In the genomic region with DNA sequence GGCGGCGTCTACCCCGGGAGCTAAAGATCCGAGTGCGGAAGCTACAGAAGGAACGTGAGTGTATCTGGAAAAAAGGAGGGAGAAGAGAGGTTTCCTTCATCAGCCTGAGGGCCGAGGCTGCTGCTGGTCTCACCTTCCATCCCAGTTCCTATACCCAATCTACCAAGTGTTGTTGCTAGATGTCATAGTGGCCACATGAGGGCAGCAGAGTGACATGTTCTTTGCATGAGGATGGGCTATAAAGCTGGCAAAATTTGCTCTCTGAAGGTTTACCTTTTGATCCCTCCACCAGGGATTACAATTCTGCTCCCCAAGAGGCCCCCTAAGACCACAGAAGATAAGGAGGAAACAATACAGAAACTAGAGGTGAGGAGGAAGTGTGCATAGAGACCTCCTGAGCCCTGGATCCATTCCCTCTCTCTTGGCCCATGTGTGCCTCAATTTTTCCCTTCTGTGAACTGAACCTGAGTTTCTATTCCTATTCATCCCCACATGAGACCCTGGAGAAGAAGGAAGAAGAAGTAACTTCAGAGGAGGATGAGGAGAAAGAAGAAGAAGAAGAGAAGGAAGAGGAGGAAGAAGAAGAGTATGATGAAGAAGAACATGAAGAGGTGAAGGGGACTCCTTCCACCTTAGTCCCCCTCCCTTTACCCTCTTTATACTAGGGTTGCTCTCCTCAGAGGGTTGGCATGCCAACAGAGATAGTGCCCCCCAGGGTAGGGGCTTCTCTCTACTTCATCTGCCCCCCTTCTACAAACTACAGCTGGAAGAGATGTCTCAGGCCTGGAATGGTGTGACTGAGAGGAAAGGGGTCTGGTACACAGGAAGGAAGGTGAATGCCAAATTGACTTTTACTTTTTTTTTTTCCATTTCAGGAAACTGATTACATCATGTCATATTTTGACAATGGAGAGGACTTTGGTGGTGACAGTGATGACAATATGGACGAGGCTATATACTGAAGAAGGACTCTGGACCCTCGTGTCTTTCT, we compare ENCODE assay signal across 8 cellular contexts. TPM values are rescaled to one million over a fixed set of nuclear protein-coding genes. Genes with fewer than 3 reads are reported as not detected.
DNase-seq lines count a peak whose midpoint lies in the region; ATAC-seq and TF ChIP-seq lines count a peak whose summit lies in the region.

No MANE protein-coding gene starts in this region.

- H4K8ac ChIP-seq in IMR-90 (ENCODE audit: low read depth in 2 of 2, low read length in 2 of 2): peak overlapping the region; percentile 88 to 100

- H2AK5ac ChIP-seq in IMR-90 (ENCODE audit: low read depth, low read length): peak overlapping the region; percentile 56

- peak overlapping the region; percentile 100 for H3K4ac ChIP-seq in IMR-90 (ENCODE audit: low read depth, low read length)

- no peak for TF ChIP-seq POLR2A in IMR-90 (IDR thresholded peaks at IDR 0.05; ENCODE audit: low read depth, low read length)
- TF ChIP-seq POLR2A in erythroblast (IDR thresholded peaks at IDR 0.05; ENCODE audit: low read length): peak; percentile 14
- TF ChIP-seq POLR2A in stomach (IDR thresholded peaks at IDR 0.05): no peak

- peak overlapping the region; percentile 92 for H3K18ac ChIP-seq in IMR-90 (ENCODE audit: low read depth, low read length)

- H3K36me3 ChIP-seq in IMR-90 (ENCODE audit: control insufficient read depth, insufficient read depth, low read length): no peaks in the 10 kb centered on the region
- peaks cover 5% of the 10 kb centered on the region; the same call in 1 of the 2 replicates for H3K36me3 ChIP-seq in OCI-LY1 (ENCODE audit: insufficient read depth, low read length)
- no peaks in the 10 kb centered on the region for H3K36me3 ChIP-seq in mucosa of rectum (ENCODE audit: control insufficient read depth in 2 of 2, insufficient read depth in 2 of 2, low read length in 2 of 2)
- H3K36me3 ChIP-seq in stomach: peaks cover 0 to 14% (median 4%) of the 10 kb centered on the region in 4 donors

- no CpG with 5 or more reads among the region's 9 CpGs for WGBS in IMR-90 (ENCODE audit: extremely low coverage in 2 of 2, insufficient read length in 1 of 2), 2 experiments
- 15 to 24% (median 18%) methylated on average over 9 of the region's 9 CpGs for WGBS in stomach, 5 donors

- dilution Hi-C loops in IMR-90 (cut with HindIII; ENCODE audit: low sequenced_read_pairs, unreplicated experiment): no loop called here

- peak overlapping the region; percentile 98 for H2AK9ac ChIP-seq in IMR-90 (replicated peaks; ENCODE audit: low read depth, low read length, poor library complexity)

- no peaks in the 10 kb centered on the region for H4K20me1 ChIP-seq in IMR-90 (ENCODE audit: insufficient read depth, low read length)
- H4K20me1 ChIP-seq in OCI-LY1 (ENCODE audit: insufficient read depth, low read length): no peaks in the 10 kb centered on the region

- no peak for TF ChIP-seq EP300 in stomach (IDR thresholded peaks at IDR 0.05)

- H3K9me3 ChIP-seq in IMR-90 (ENCODE audit: control insufficient read depth, insufficient read depth, low read length) (no peaks in the 10 kb centered on the region), OCI-LY1 (ENCODE audit: low read length) (no peaks in the 10 kb centered on the region), mucosa of rectum (ENCODE audit: control insufficient read depth in 2 of 2, low read length in 2 of 2) (no peaks in the 10 kb centered on the region), stomach (no peaks in the 10 kb centered on the region)

- peak overlapping the region; percentile 98 for H2BK120ac ChIP-seq in IMR-90 (ENCODE audit: low read depth, low read length)

- H4K91ac ChIP-seq in IMR-90 (ENCODE audit: insufficient read depth, low read depth, low read length): peak overlapping the region; percentile 100

- no peaks in the 10 kb centered on the region for H3K79me2 ChIP-seq in OCI-LY1 (ENCODE audit: insufficient read depth, low read length)

- peaks cover 14% of the 10 kb centered on the region for H3K4me1 ChIP-seq in IMR-90 (ENCODE audit: control insufficient read depth, insufficient read depth, low read length)
- peaks cover 43% of the 10 kb centered on the region for H3K4me1 ChIP-seq in OCI-LY1 (ENCODE audit: insufficient read depth, low read length, severe bottlenecking)
- peaks cover 46 to 47% of the 10 kb centered on the region in 2 donors for H3K4me1 ChIP-seq in mucosa of rectum (ENCODE audit: control insufficient read depth in 2 of 2, insufficient read depth in 2 of 2, low read length in 2 of 2)
- H3K4me1 ChIP-seq in stomach: peaks cover 45 to 60% (median 57%) of the 10 kb centered on the region in 4 donors

- peak; percentile 36 for ATAC-seq in IMR-90 (ENCODE audit: low read depth)
- ATAC-seq in HG03175 (IDR thresholded peaks at IDR 0.05; ENCODE audit: unreplicated experiment): no peak

- CTCF ChIA-PET in IMR-90 (lab: Yijun Ruan, JAX): interaction anchor here (0.6 to 3.4 kb wide), 10 partner anchors 9 to 204 kb away, joined by 3 to 29 read pairs (median 3); partner anchors contain the start of genes ANKRD34A and POLR3GL

- peak overlapping the region; percentile 100 for H3K14ac ChIP-seq in IMR-90 (replicated peaks; ENCODE audit: low read depth, low read length)

- H3K56ac ChIP-seq in IMR-90 (ENCODE audit: extremely low read depth, insufficient read depth, low read length): peak overlapping the region; percentile 99

- H3K79me1 ChIP-seq in IMR-90 (ENCODE audit: low read depth in 1 of 2, low read length in 2 of 2): peaks cover 0 to 12% of the 10 kb centered on the region in 2 experiments; a peak in 3 of 4 replicates

- TSS peak; percentile 99 for BruUV-seq in IMR-90 (replicated peaks; lab: Mats Ljungman, UMichigan)

- H2BK15ac ChIP-seq in IMR-90 (ENCODE audit: low read depth, low read length): peak overlapping the region; percentile 97; the same call in 2 of the 3 replicates

- H3K9me1 ChIP-seq in IMR-90 (ENCODE audit: insufficient read depth, low read length): peaks cover 10% of the 10 kb centered on the region

- H2AFZ ChIP-seq in IMR-90 (replicated peaks; ENCODE audit: low read length, poor library complexity) (peak overlapping the region; percentile 88), OCI-LY1 (ENCODE audit: low read length) (no peak overlapping the region)

- DNase-seq in DMS79 (lab: John Stamatoyannopoulos, UW) (peak; percentile 71), IMR-90 (peak; percentile 85), activated T-cell treated with anti-CD3 and anti-CD28 coated beads for 1 hour (ENCODE audit: low read depth) (peak; percentile 53), erythroblast (lab: John Stamatoyannopoulos, UW) (peak; percentile 87 to 93), stomach (peak; percentile 88)

- H3K23ac ChIP-seq in IMR-90 (ENCODE audit: low read depth, low read length): peak overlapping the region; percentile 100

- no peaks in the 10 kb centered on the region for H3F3A ChIP-seq in OCI-LY1 (ENCODE audit: insufficient read depth, low read length)

- H3K27ac ChIP-seq in IMR-90 (ENCODE audit: insufficient read depth, low read length) (peak overlapping the region; percentile 87), OCI-LY1 (ENCODE audit: low read depth, low read length, poor library complexity, severe bottlenecking) (peak overlapping the region; percentile 96), mucosa of rectum (ENCODE audit: low read depth in 2 of 2, low read length in 2 of 2) (peak overlapping the region; percentile 97 to 99), stomach (peak overlapping the region; percentile 85 to 100 (median 96))

- in situ Hi-C loops in IMR-90 (cut with MboI; ENCODE audit: low sequenced_read_pairs): no loop called here

- peak overlapping the region; percentile 99 for H2BK5ac ChIP-seq in IMR-90 (ENCODE audit: low read depth, low read length, poor library complexity, severe bottlenecking)

- H3K9ac ChIP-seq in IMR-90 (ENCODE audit: low read depth, low read length): peak overlapping the region; percentile 86
- H3K9ac ChIP-seq in OCI-LY1 (ENCODE audit: low read length): peak overlapping the region; percentile 58; the same call in 1 of the 2 replicates
- H3K9ac ChIP-seq in mucosa of rectum (ENCODE audit: low read depth in 1 of 2, low read length in 2 of 2): peak overlapping the region; percentile 84 to 86

- H3K27me3 ChIP-seq in IMR-90 (ENCODE audit: control insufficient read depth, insufficient read depth, low read length): no peaks in the 10 kb centered on the region
- no peaks in the 10 kb centered on the region for H3K27me3 ChIP-seq in OCI-LY1 (ENCODE audit: insufficient read depth, low read length)
- H3K27me3 ChIP-seq in mucosa of rectum (ENCODE audit: control insufficient read depth in 2 of 2, insufficient read depth in 2 of 2, low read length in 2 of 2): no peaks in the 10 kb centered on the region
- H3K27me3 ChIP-seq in stomach: no peaks in the 10 kb centered on the region

- POLR2A ChIA-PET in IMR-90 (lab: Charles Lee; ENCODE audit: unreplicated experiment): interaction anchor here (2.0 to 2.4 kb wide), 2 partner anchors 13 to 16 kb away, joined by 6 to 11 read pairs; no protein-coding TSS in a partner anchor

- H2BK20ac ChIP-seq in IMR-90 (ENCODE audit: low read depth, low read length): peak overlapping the region; percentile 93

- TF ChIP-seq CTCF in IMR-90 (conservative IDR thresholded peaks at IDR 0.05; ENCODE audit: low read depth, low read length) (peak; percentile 95), OCI-LY1 (IDR thresholded peaks at IDR 0.05; ENCODE audit: low read length) (peak; percentile 84), stomach (IDR thresholded peaks at IDR 0.05) (peak in 6 of 7 experiments; percentile 11 to 94 (median 86))

- peak; percentile 93 for TF ChIP-seq RAD21 in IMR-90 (IDR thresholded peaks at IDR 0.05; ENCODE audit: low read length)

- H4K5ac ChIP-seq in IMR-90 (ENCODE audit: low read depth, low read length): peak overlapping the region; percentile 93

- no peak overlapping the region for H3K4me3 ChIP-seq in IMR-90 (ENCODE audit: insufficient read depth, low read depth, low read length)
- H3K4me3 ChIP-seq in OCI-LY1 (ENCODE audit: low read depth, low read length, poor library complexity, severe bottlenecking): no peak overlapping the region
- peak overlapping the region; percentile 33 to 47 for H3K4me3 ChIP-seq in mucosa of rectum (ENCODE audit: low read length in 2 of 2)
- peak overlapping the region in 2 of 4 donors; percentile 9 to 12 for H3K4me3 ChIP-seq in stomach

- H3K4me2 ChIP-seq in IMR-90 (ENCODE audit: low read depth, low read length) (0 out of 2 replicates have a peak overlapping the region, but pooled peaks have one; percentile 79), OCI-LY1 (ENCODE audit: low read length) (peak overlapping the region; percentile 64; the same call in 1 of the 2 replicates)

- intact Hi-C loops in IMR-90 (cut with micrococcal nuclease): loop anchor here (1.0 kb wide), 3 partner anchors 13 to 36 kb away; partner anchors contain the start of genes ANKRD34A and POLR3GL
- intact Hi-C loops in stomach (cut with DNase I; ENCODE audit: low total_unique reads): no loop called here

- H3K9me2 ChIP-seq in OCI-LY1 (ENCODE audit: low read depth, low read length): no peaks in the 10 kb centered on the region

RNA-seq across cellular contexts. Expression of gene POLR3GL, which starts 13.3 kb away (rescaled TPM):
- total RNA-seq in IMR-90 (2012; rRNA removed): 7.9 and 10.3 TPM in 2 replicates
- polyA plus RNA-seq in IMR-90 (2012; rRNA removed): 15.3 and 16.3 TPM in 2 replicates
- polyA plus RNA-seq in IMR-90 (2012; cell fraction: cytosol; rRNA removed): 7.8 and 9.4 TPM in 2 replicates
- polyA plus RNA-seq in IMR-90 (2012; cell fraction: nucleus; rRNA removed; ENCODE audit: low replicate concordance): 4.0 and 8.8 TPM in 2 replicates
- total RNA-seq in stomach: 100 to 1,000 TPM in 1 of 5 donors, 10 to 100 TPM in 3, 1 to 10 TPM in 1; 5.8 to 165 (median 18.9) TPM
- polyA plus RNA-seq in stomach: 10 to 100 TPM; 31.4 to 53.2 (median 43.9) TPM

RNA-seq across cellular contexts. Expression of gene ANKRD34A, which starts 13.4 kb away (rescaled TPM):
- total RNA-seq in IMR-90 (2012; rRNA removed): 0.56 and 0.90 TPM in 2 replicates
- 1.9 and 2.3 TPM in 2 replicates for polyA plus RNA-seq in IMR-90 (2012; rRNA removed)
- 1.6 and 1.9 TPM in 2 replicates for polyA plus RNA-seq in IMR-90 (2012; cell fraction: cytosol; rRNA removed)
- polyA plus RNA-seq in IMR-90 (2012; cell fraction: nucleus; rRNA removed; ENCODE audit: low replicate concordance): 2.6 and 2.9 TPM in 2 replicates
- total RNA-seq in stomach: 1 to 10 TPM in 1 of 5 donors, under 1 TPM in 2, not detected in 2; 0.73 to 2.6 (median 0.87) TPM
- under 1 TPM in 2 of 3 donors, not detected in 1; 0.19 to 0.45 TPM for polyA plus RNA-seq in stomach

RNA-seq across cellular contexts. Expression of gene TXNIP, which starts 18.6 kb away (rescaled TPM):
- 60.0 and 77.2 TPM in 2 replicates for total RNA-seq in IMR-90 (2012; rRNA removed)
- 21.8 and 36.4 TPM in 2 replicates for polyA plus RNA-seq in IMR-90 (2012; rRNA removed)
- 26.3 and 27.4 TPM in 2 replicates for polyA plus RNA-seq in IMR-90 (2012; cell fraction: cytosol; rRNA removed)
- 16.0 and 36.0 TPM in 2 replicates for polyA plus RNA-seq in IMR-90 (2012; cell fraction: nucleus; rRNA removed; ENCODE audit: low replicate concordance)
- total RNA-seq in stomach: 1,000 to 10,000 TPM in 3 of 5 donors, 100 to 1,000 TPM in 2; 204 to 3,386 (median 1,054) TPM
- 100 to 1,000 TPM; 217 to 613 (median 334) TPM for polyA plus RNA-seq in stomach

RNA-seq across cellular contexts. Expression of gene LIX1L, which starts 20.0 kb away (rescaled TPM):
- total RNA-seq in IMR-90 (2012; rRNA removed) (14.7 and 18.3 TPM in 2 replicates), stomach (10 to 100 TPM in 3 of 5 donors, 1 to 10 TPM in 2; 5.8 to 28.4 (median 14.0) TPM)
- polyA plus RNA-seq in IMR-90 (2012; rRNA removed) (26.9 and 28.8 TPM in 2 replicates), stomach (1 to 10 TPM; 7.2 to 8.2 (median 7.4) TPM)
- polyA plus RNA-seq in IMR-90 (2012; cell fraction: cytosol; rRNA removed): 19.4 and 24.0 TPM in 2 replicates
- 7.0 and 14.4 TPM in 2 replicates for polyA plus RNA-seq in IMR-90 (2012; cell fraction: nucleus; rRNA removed; ENCODE audit: low replicate concordance)

RNA-seq across cellular contexts. Expression of gene HJV, which starts 43.8 kb away (rescaled TPM):
- total RNA-seq in IMR-90 (2012; rRNA removed): not detected in 2 replicates
- not detected in 2 replicates for polyA plus RNA-seq in IMR-90 (2012; rRNA removed)
- not detected in 2 replicates for polyA plus RNA-seq in IMR-90 (2012; cell fraction: cytosol; rRNA removed)
- polyA plus RNA-seq in IMR-90 (2012; cell fraction: nucleus; rRNA removed; ENCODE audit: low replicate concordance): not detected in 2 replicates
- total RNA-seq in stomach: not detected
- polyA plus RNA-seq in stomach: not detected

Comparison
In these comparisons a context has a peak if more than half of its experiments do, and no peak if none do; other contexts are left out.
1. H3K4me3 ChIP-seq: peak in mucosa of rectum (2 of 2); none in IMR-90 (single experiment) and OCI-LY1 (single experiment).
2. Peak in every context shown above with its lines, with median percentiles within 50 percentile points of each other: DNase-seq, H3K27ac ChIP-seq, H3K9ac ChIP-seq and CTCF ChIP-seq.